In the genomic region with DNA sequence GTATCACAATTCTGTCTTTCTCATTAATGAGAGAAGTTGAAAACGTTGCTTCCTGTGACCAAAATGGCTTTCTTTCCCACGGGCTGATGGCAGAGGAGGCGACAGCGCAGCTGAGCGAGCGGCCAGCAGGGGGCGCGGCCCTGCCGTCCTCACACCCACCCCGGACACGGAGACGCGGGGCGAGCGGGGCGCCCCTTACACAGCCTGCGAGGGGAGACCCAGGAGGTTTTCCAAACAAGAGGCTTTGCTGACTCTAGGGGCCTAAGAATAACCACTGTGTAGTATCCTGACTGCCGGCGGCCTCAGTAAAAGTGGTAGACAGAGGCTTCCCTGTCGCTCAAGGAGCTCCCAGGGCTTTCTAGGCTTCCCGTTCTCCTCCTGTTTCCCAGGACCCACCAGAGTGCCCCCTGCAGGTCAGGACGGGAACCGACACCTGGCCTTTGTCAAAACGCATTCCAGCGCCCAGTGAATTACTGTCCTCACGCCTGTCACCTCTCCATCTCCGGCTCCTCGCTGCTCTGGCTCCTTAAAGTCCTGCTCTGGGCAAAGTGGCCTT, we compare ENCODE assay signal across 1 cellular context.
TF ChIP-seq lines count a peak whose summit lies in the region.

No MANE protein-coding gene starts in this region.

TF ChIP-seq in HEK293, 187 proteins besides CTCF, POLR2A, EP300 and RAD21 (continued from another document):
- TF ChIP-seq, protein P1, sequence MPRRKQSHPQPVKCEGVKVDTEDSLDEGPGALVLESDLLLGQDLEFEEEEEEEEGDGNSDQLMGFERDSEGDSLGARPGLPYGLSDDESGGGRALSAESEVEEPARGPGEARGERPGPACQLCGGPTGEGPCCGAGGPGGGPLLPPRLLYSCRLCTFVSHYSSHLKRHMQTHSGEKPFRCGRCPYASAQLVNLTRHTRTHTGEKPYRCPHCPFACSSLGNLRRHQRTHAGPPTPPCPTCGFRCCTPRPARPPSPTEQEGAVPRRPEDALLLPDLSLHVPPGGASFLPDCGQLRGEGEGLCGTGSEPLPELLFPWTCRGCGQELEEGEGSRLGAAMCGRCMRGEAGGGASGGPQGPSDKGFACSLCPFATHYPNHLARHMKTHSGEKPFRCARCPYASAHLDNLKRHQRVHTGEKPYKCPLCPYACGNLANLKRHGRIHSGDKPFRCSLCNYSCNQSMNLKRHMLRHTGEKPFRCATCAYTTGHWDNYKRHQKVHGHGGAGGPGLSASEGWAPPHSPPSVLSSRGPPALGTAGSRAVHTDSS (tag by site-specific recombination; IDR thresholded peaks at IDR 0.05) = peak; percentile 7; the same call in 1 of the 2 replicates
- TF ChIP-seq, protein P2, sequence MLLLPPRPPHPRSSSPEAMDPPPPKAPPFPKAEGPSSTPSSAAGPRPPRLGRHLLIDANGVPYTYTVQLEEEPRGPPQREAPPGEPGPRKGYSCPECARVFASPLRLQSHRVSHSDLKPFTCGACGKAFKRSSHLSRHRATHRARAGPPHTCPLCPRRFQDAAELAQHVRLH (tag by site-specific recombination; IDR thresholded peaks at IDR 0.05) = 0 out of 2 replicates have a peak, but pooled peaks have one; percentile 23
- TF ChIP-seq ZNF423 (tag by site-specific recombination; IDR thresholded peaks at IDR 0.05) = 0 out of 2 replicates have a peak, but pooled peaks have one; percentile 29
- no peak for TF ChIP-seq ZNF747 (tag by site-specific recombination; IDR thresholded peaks at IDR 0.05)
- TF ChIP-seq GLI4 (tag by site-specific recombination; IDR thresholded peaks at IDR 0.05) = no peak
- 0 out of 2 replicates have a peak, but pooled peaks have one; percentile 26 for TF ChIP-seq WT1 (tag by site-specific recombination; IDR thresholded peaks at IDR 0.05)
- TF ChIP-seq ZBTB8A (tag by site-specific recombination; IDR thresholded peaks at IDR 0.05) = peak; percentile 77
- TF ChIP-seq ZNF776 (tag by site-specific recombination; IDR thresholded peaks at IDR 0.05; ENCODE audit: borderline replicate concordance) = no peak
- TF ChIP-seq ZBTB21 (tag by site-specific recombination; IDR thresholded peaks at IDR 0.05) = peak; percentile 28; the same call in 1 of the 2 replicates
- no peak for TF ChIP-seq ZNF202 (tag by site-specific recombination; IDR thresholded peaks at IDR 0.05; ENCODE audit: borderline replicate concordance)
- TF ChIP-seq ZNF600 (tag by site-specific recombination; IDR thresholded peaks at IDR 0.05) = peak; percentile 77; the same call in 1 of the 2 replicates
- TF ChIP-seq ZNF112 (tag by site-specific recombination; IDR thresholded peaks at IDR 0.05) = no peak
- TF ChIP-seq ZFP41 (tag by site-specific recombination; IDR thresholded peaks at IDR 0.05; ENCODE audit: borderline replicate concordance) = no peak
- no peak for TF ChIP-seq ZNF23 (tag by site-specific recombination; IDR thresholded peaks at IDR 0.05; ENCODE audit: borderline replicate concordance)
- TF ChIP-seq, protein P3, sequence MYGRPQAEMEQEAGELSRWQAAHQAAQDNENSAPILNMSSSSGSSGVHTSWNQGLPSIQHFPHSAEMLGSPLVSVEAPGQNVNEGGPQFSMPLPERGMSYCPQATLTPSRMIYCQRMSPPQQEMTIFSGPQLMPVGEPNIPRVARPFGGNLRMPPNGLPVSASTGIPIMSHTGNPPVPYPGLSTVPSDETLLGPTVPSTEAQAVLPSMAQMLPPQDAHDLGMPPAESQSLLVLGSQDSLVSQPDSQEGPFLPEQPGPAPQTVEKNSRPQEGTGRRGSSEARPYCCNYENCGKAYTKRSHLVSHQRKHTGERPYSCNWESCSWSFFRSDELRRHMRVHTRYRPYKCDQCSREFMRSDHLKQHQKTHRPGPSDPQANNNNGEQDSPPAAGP (tag by site-specific recombination; IDR thresholded peaks at IDR 0.05) = peak; percentile 71
- peak; percentile 21; the same call in 1 of the 2 replicates for TF ChIP-seq ZBTB7A (tag by site-specific recombination; IDR thresholded peaks at IDR 0.05; ENCODE audit: low read depth)
- no peak for TF ChIP-seq ZNF48 (tag by site-specific recombination; IDR thresholded peaks at IDR 0.05)
